In the genomic region with DNA sequence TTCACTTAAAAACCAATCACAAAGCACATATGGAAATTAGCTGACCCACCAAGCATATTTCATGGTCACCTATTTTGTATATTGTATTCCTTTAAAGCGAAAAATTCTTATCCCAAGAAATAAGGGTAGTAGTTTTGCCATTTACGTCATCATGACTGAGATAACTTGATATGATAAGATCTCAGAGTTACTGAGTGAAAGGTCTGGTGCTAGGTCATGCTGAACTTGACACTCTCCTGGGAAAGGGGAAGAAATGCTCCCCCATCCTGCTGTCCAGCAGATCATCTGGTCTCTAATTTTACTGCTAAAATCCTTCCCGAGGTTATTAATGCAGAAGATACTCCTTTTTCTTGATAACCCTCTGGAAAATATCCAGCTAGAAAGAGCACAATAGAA, we compare ENCODE assay signal across 13 cellular contexts.
"Had no signal": no experiment of that assay in that cellular context is flagged by ENCODE, and none has a peak within 500 bp of the region (broad histone marks: within the 10 kb centered on the region; RNA-seq: fewer than 3 reads in every experiment).

No MANE protein-coding gene starts in this region.

- H3K4me3 ChIP-seq: cardiac muscle cell, gastrocnemius medialis, heart right ventricle, left lung, pancreas had no signal

- H3K36me3 ChIP-seq: cardiac muscle cell, gastrocnemius medialis, heart right ventricle, left lung, pancreas had no signal

- H3K9me3 ChIP-seq: gastrocnemius medialis, heart right ventricle, left lung, pancreas had no signal

- DNase-seq: activated CD8-positive, alpha-beta memory T cell treated with anti-CD3 and anti-CD28 coated beads, Interleukin-2, amount 50 U/mL, for 4 hours; activated CD8-positive, alpha-beta T cell treated with anti-CD3 and anti-CD28 coated beads for 36 hours; gastrocnemius medialis; heart right ventricle; left lung; pancreas; SHP77; stimulated activated CD4-positive, alpha-beta T cell treated with anti-CD3 and anti-CD28 coated beads, Interleukin-15, amount 100 ng/mL, for 24 hours; T-helper 17 cell had no signal

- H3K9me3 Mint-ChIP-seq: activated T-helper 17 cell treated with anti-CD3 and anti-CD28 coated beads, Interleukin-2, amount 50 U/mL, for 72 hours; natural killer cell treated with Interleukin-12 subunit alpha and Interleukin-12 subunit beta and Interleukin-15 and Interleukin-18, amount 100 ng/mL, for 72 hours; type B pancreatic cell had no signal

- H3K27ac Mint-ChIP-seq: natural killer cell treated with Interleukin-12 subunit alpha and Interleukin-12 subunit beta and Interleukin-15 and Interleukin-18, amount 100 ng/mL, for 72 hours; type B pancreatic cell had no signal

- H3K27ac ChIP-seq: cardiac muscle cell, heart right ventricle, left lung, pancreas had no signal

- ATAC-seq: activated CD8-positive, alpha-beta T cell treated with anti-CD3 and anti-CD28 coated beads for 36 hours; activated T-helper 17 cell treated with anti-CD3 and anti-CD28 coated beads, Interleukin-2, amount 50 U/mL, for 72 hours; gastrocnemius medialis; heart right ventricle; left lung; natural killer cell treated with Interleukin-12 subunit alpha and Interleukin-12 subunit beta and Interleukin-15 and Interleukin-18, amount 100 ng/mL, for 72 hours; pancreas; T-helper 17 cell had no signal

- H3K4me3 Mint-ChIP-seq: activated CD8-positive, alpha-beta T cell treated with anti-CD3 and anti-CD28 coated beads for 36 hours; activated T-helper 17 cell treated with anti-CD3 and anti-CD28 coated beads, Interleukin-2, amount 50 U/mL, for 72 hours; natural killer cell treated with Interleukin-12 subunit alpha and Interleukin-12 subunit beta and Interleukin-15 and Interleukin-18, amount 100 ng/mL, for 72 hours; T-helper 17 cell; type B pancreatic cell had no signal

- H3K27me3 ChIP-seq: cardiac muscle cell, gastrocnemius medialis, heart right ventricle, left lung, pancreas had no signal

- H3K27me3 Mint-ChIP-seq: activated CD8-positive, alpha-beta T cell treated with anti-CD3 and anti-CD28 coated beads for 36 hours; activated T-helper 17 cell treated with anti-CD3 and anti-CD28 coated beads, Interleukin-2, amount 50 U/mL, for 72 hours; natural killer cell treated with Interleukin-12 subunit alpha and Interleukin-12 subunit beta and Interleukin-15 and Interleukin-18, amount 100 ng/mL, for 72 hours; T-helper 17 cell; type B pancreatic cell had no signal
